Comparison of ENCODE assay signal across 8 cellular contexts in the genomic region with DNA sequence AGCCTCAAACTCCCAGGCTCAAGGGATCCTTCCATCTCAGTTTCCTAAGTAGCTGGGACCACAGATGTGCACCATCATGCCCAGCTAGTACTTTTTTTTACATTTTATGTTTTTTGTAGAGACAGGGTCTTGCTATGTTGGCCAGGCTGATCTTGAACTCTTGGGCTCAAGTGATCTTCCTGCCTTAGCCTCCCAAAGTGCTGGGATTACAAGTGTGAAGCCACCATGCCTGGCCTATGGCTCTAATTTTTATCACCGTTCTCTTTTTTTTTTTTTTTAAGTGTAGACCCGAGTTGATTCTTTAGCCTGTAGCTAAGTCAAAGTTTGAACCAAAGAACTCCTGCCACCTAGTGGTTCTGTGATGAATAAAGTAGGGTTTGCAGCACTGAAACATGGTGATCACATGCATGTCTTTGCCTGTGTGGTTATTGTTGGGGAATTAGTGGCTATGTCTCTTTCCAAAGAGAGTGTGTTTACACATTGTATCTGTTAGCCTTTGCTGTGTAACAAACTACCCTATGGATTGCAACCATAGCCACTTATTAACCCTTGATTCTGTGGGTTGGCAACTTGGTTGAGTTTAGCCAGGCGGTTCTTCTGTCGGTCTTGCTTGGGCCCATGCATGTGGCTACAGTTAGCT. TPM values are rescaled to one million over a fixed set of nuclear protein-coding genes. Genes with fewer than 3 reads are reported as not detected.
A peak's percentile ranks its signal among the peaks of the same experiment; 100 is the strongest.
DNase-seq lines count a peak whose midpoint lies in the region; ATAC-seq and TF ChIP-seq lines count a peak whose summit lies in the region.

No MANE protein-coding gene starts in this region.

- peaks cover 52% of the 10 kb centered on the region for H3K27me3 Mint-ChIP-seq in stimulated activated memory B cell treated with anti-CD40 and anti-IgM and Interleukin-4, amounts not matched to agents 10 μg/mL and 1 μg/mL and 100 μg/mL, for 72 hours

- 0 out of 2 replicates have a peak, but pooled peaks cover 2% of the 10 kb centered on the region for H3K9me3 ChIP-seq in IMR-90 (ENCODE audit: control insufficient read depth, insufficient read depth, low read length)

- peaks cover 10% of the 10 kb centered on the region for H3K27me3 ChIP-seq in IMR-90 (ENCODE audit: control insufficient read depth, insufficient read depth, low read length)

- H2AK5ac ChIP-seq in IMR-90 (ENCODE audit: low read depth, low read length) = no peak overlapping the region

- TF ChIP-seq RAD21 in IMR-90 (IDR thresholded peaks at IDR 0.05; ENCODE audit: low read length) = peak; percentile 61

- no peak overlapping the region for H2BK120ac ChIP-seq in IMR-90 (ENCODE audit: low read depth, low read length)

- H2BK15ac ChIP-seq in IMR-90 (ENCODE audit: low read depth, low read length) = no peak overlapping the region

- no peaks in the 10 kb centered on the region for H3K79me1 ChIP-seq in IMR-90 (ENCODE audit: low read depth in 1 of 2, low read length in 2 of 2)

- H3K4me3 Mint-ChIP-seq in stimulated activated memory B cell treated with anti-CD40 and anti-IgM and Interleukin-4, amounts not matched to agents 10 μg/mL and 1 μg/mL and 100 μg/mL, for 72 hours = no peak overlapping the region

- no peak for TF ChIP-seq POLR2A in IMR-90 (IDR thresholded peaks at IDR 0.05; ENCODE audit: low read depth, low read length)

- no peak overlapping the region for H3K56ac ChIP-seq in IMR-90 (ENCODE audit: extremely low read depth, insufficient read depth, low read length)

- no peak overlapping the region for H3K9ac ChIP-seq in IMR-90 (ENCODE audit: low read depth, low read length)

- no peak overlapping the region for H3K4me3 ChIP-seq in IMR-90 (ENCODE audit: insufficient read depth, low read depth, low read length)
- no peak overlapping the region for H3K4me3 ChIP-seq in WI38 (ENCODE audit: low read depth, low read length)

- H3K27ac Mint-ChIP-seq in stimulated activated memory B cell treated with anti-CD40 and anti-IgM and Interleukin-4, amounts not matched to agents 10 μg/mL and 1 μg/mL and 100 μg/mL, for 72 hours = no peak overlapping the region

- H3K9me3 Mint-ChIP-seq in stimulated activated memory B cell treated with anti-CD40 and anti-IgM and Interleukin-4, amounts not matched to agents 10 μg/mL and 1 μg/mL and 100 μg/mL, for 72 hours = no peaks in the 10 kb centered on the region

- no peak overlapping the region for H4K5ac ChIP-seq in IMR-90 (ENCODE audit: low read depth, low read length)

- no peaks in the 10 kb centered on the region for H4K20me1 ChIP-seq in IMR-90 (ENCODE audit: insufficient read depth, low read length)

- no peak overlapping the region for H3K23ac ChIP-seq in IMR-90 (ENCODE audit: low read depth, low read length)

- no peak overlapping the region for H3K27ac ChIP-seq in IMR-90 (ENCODE audit: insufficient read depth, low read length)

- no TSS peak for BruUV-seq in IMR-90 (replicated peaks; lab: Mats Ljungman, UMichigan)

- no peak overlapping the region for H3K14ac ChIP-seq in IMR-90 (replicated peaks; ENCODE audit: low read depth, low read length)

- H3K36me3 Mint-ChIP-seq in stimulated activated memory B cell treated with anti-CD40 and anti-IgM and Interleukin-4, amounts not matched to agents 10 μg/mL and 1 μg/mL and 100 μg/mL, for 72 hours = no peaks in the 10 kb centered on the region

- CTCF ChIA-PET in IMR-90 (lab: Yijun Ruan, JAX) = interaction anchor here (0.6 to 2.2 kb wide), 8 partner anchors 9 to 723 kb away, joined by 3 to 13 read pairs (median 4); a partner anchor contains a TSS

- H3K36me3 ChIP-seq in IMR-90 (ENCODE audit: control insufficient read depth, insufficient read depth, low read length) = no peaks in the 10 kb centered on the region

- intact Hi-C loops in IMR-90 (cut with micrococcal nuclease) = loop anchor here (1.0 to 2.0 kb wide), 2 partner anchors 27 to 61 kb away; no protein-coding TSS in a partner anchor

- no peak overlapping the region for H2AFZ ChIP-seq in IMR-90 (replicated peaks; ENCODE audit: low read length, poor library complexity)

- H3K4me2 ChIP-seq in IMR-90 (ENCODE audit: low read depth, low read length) = no peak overlapping the region

- POLR2A ChIA-PET in IMR-90 (lab: Charles Lee; ENCODE audit: unreplicated experiment) = no interaction called here

- H3K4ac ChIP-seq in IMR-90 (ENCODE audit: low read depth, low read length) = no peak overlapping the region

- no peak overlapping the region for H4K91ac ChIP-seq in IMR-90 (ENCODE audit: insufficient read depth, low read depth, low read length)

- H3K9me1 ChIP-seq in IMR-90 (ENCODE audit: insufficient read depth, low read length) = 0 out of 2 replicates have a peak, but pooled peaks cover 3% of the 10 kb centered on the region

- ATAC-seq in IMR-90 (ENCODE audit: low read depth) (peak; percentile 71), HG02981 (IDR thresholded peaks at IDR 0.05; ENCODE audit: unreplicated experiment) (no peak)
- ATAC-seq in stimulated activated memory B cell treated with anti-CD40 and anti-IgM and Interleukin-4, amounts not matched to agents 10 μg/mL and 1 μg/mL and 100 μg/mL, for 72 hours = no peak

- no peak overlapping the region for H2AK9ac ChIP-seq in IMR-90 (replicated peaks; ENCODE audit: low read depth, low read length, poor library complexity)

- no peak overlapping the region for H3K18ac ChIP-seq in IMR-90 (ENCODE audit: low read depth, low read length)

- peak; percentile 14 for DNase-seq in DMS 273 treated with DMSO at 0.1 percent for 48 hours (lab: John Stamatoyannopoulos, UW)
- peak; percentile 65 for DNase-seq in IMR-90
- DNase-seq in iPS-NIHi11 (ENCODE audit: low spot score) = peak; percentile 67
- DNase-seq in hippocampal formation (lab: John Stamatoyannopoulos, UW) = no peak
- no peak for DNase-seq in stimulated activated CD4-positive, alpha-beta T cell treated with anti-CD3 and anti-CD28 coated beads, Interleukin-12 subunit alpha, Interleukin-12 subunit beta, amount 100 ng/mL, for 4 hours

- peaks cover 6% of the 10 kb centered on the region for H3K4me1 ChIP-seq in IMR-90 (ENCODE audit: control insufficient read depth, insufficient read depth, low read length)

- H3K4me1 Mint-ChIP-seq in stimulated activated memory B cell treated with anti-CD40 and anti-IgM and Interleukin-4, amounts not matched to agents 10 μg/mL and 1 μg/mL and 100 μg/mL, for 72 hours = no peaks in the 10 kb centered on the region

- in situ Hi-C loops in IMR-90 (cut with MboI; ENCODE audit: low sequenced_read_pairs) = no loop called here

- WGBS in IMR-90 (ENCODE audit: extremely low coverage in 2 of 2, insufficient read length in 1 of 2), 2 experiments = no CpG with 5 or more reads among the region's 4 CpGs

- TF ChIP-seq CTCF in IMR-90 (conservative IDR thresholded peaks at IDR 0.05; ENCODE audit: low read depth, low read length) (peak; percentile 64), WI38 (IDR thresholded peaks at IDR 0.05; ENCODE audit: low read depth, low read length) (peak; percentile 48; the same call in 1 of the 2 replicates)

- dilution Hi-C loops in IMR-90 (cut with HindIII; ENCODE audit: low sequenced_read_pairs, unreplicated experiment) = no loop called here

- no peak overlapping the region for H2BK5ac ChIP-seq in IMR-90 (ENCODE audit: low read depth, low read length, poor library complexity, severe bottlenecking)

- H4K8ac ChIP-seq in IMR-90 (ENCODE audit: low read depth in 2 of 2, low read length in 2 of 2) = no peak overlapping the region

- no peak overlapping the region for H2BK20ac ChIP-seq in IMR-90 (ENCODE audit: low read depth, low read length)

TF ChIP-seq in IMR-90, 13 proteins besides CTCF, POLR2A, EP300 and RAD21:
- TF ChIP-seq SMC3 (IDR thresholded peaks at IDR 0.05; ENCODE audit: low read depth, low read length) (peak; percentile 60), NFE2L2 (IDR thresholded peaks at IDR 0.05; ENCODE audit: low read depth, low read length) (no peak), RFX5 (IDR thresholded peaks at IDR 0.05; ENCODE audit: low read depth, low read length) (no peak)

RNA-seq across cellular contexts. Expression of a gene that starts 11.6 kb away (rescaled TPM):
- not detected in 2 replicates for total RNA-seq in IMR-90 (2012; rRNA removed)
- not detected in 2 replicates for polyA plus RNA-seq in IMR-90 (2012; rRNA removed)
- not detected in 2 replicates for polyA plus RNA-seq in IMR-90 (2012; cell fraction: cytosol; rRNA removed)
- not detected in 2 replicates for polyA plus RNA-seq in IMR-90 (2012; cell fraction: nucleus; rRNA removed; ENCODE audit: low replicate concordance)

RNA-seq across cellular contexts. Expression of a gene that starts 31.5 kb away (rescaled TPM):
- 2.8 and 3.4 TPM in 2 replicates for total RNA-seq in IMR-90 (2012; rRNA removed)
- polyA plus RNA-seq in IMR-90 (2012; rRNA removed) = 11.5 and 15.1 TPM in 2 replicates
- polyA plus RNA-seq in IMR-90 (2012; cell fraction: cytosol; rRNA removed) = 5.2 and 8.3 TPM in 2 replicates
- 168 and 325 TPM in 2 replicates for polyA plus RNA-seq in IMR-90 (2012; cell fraction: nucleus; rRNA removed; ENCODE audit: low replicate concordance)

RNA-seq across cellular contexts. Expression of a gene that starts 56.6 kb away (rescaled TPM):
- total RNA-seq in IMR-90 (2012; rRNA removed) = not detected in 2 replicates
- polyA plus RNA-seq in IMR-90 (2012; rRNA removed) = not detected in 2 replicates
- polyA plus RNA-seq in IMR-90 (2012; cell fraction: cytosol; rRNA removed) = not detected in 2 replicates
- polyA plus RNA-seq in IMR-90 (2012; cell fraction: nucleus; rRNA removed; ENCODE audit: low replicate concordance) = not detected in 2 replicates

Comparison
In these comparisons a context has a peak if more than half of its experiments do, and no peak if none do; other contexts are left out.
1. DNase-seq: peak in DMS 273 treated with DMSO at 0.1 percent for 48 hours (single experiment), IMR-90 (single experiment) and iPS-NIHi11 (single experiment); none in hippocampal formation (0 of 2) and stimulated activated CD4-positive, alpha-beta T cell treated with anti-CD3 and anti-CD28 coated beads, Interleukin-12 subunit alpha, Interleukin-12 subunit beta, amount 100 ng/mL, for 4 hours (single experiment).